Comparison of ENCODE assay signal across 8 cellular contexts in genomic region chr2:72825271-72826155, GRCh38. TPM values are rescaled to one million over a fixed set of nuclear protein-coding genes. Genes with fewer than 3 reads are reported as not detected.
DNase-seq lines count a peak whose midpoint lies in the region; ATAC-seq and TF ChIP-seq lines count a peak whose summit lies in the region.

Gene EXOC6B (minus strand): TSS chr2:72826033.

- CTCF ChIA-PET in activated CD8-positive, alpha-beta T cell treated with anti-CD3 and anti-CD28 coated beads, Interleukin-2, amount 10 ng/mL, durations not matched to agents 7 days and 5 days (lab: Charles Lee), result no interaction called here

- 1% methylated on average over 56 to 70 of the region's 70 CpGs for WGBS in lung, 2 donors

- peaks cover 61% of the 10 kb centered on the region for H3K4me1 Mint-ChIP-seq in activated CD8-positive, alpha-beta T cell treated with anti-CD3 and anti-CD28 coated beads, Interleukin-2, amount 10 ng/mL, durations not matched to agents 7 days and 5 days (ENCODE audit: low read depth)

- H3K27ac Mint-ChIP-seq in activated CD8-positive, alpha-beta T cell treated with anti-CD3 and anti-CD28 coated beads, Interleukin-2, amount 10 ng/mL, durations not matched to agents 7 days and 5 days, result peak within 1 kb of the TSS; percentile 86

- DNase-seq in NCI-H82 (lab: John Stamatoyannopoulos, UW), result peak; percentile 93
- DNase-seq in activated CD8-positive, alpha-beta T cell treated with anti-CD3 and anti-CD28 coated beads, Interleukin-2, amount 10 ng/mL, durations not matched to agents 7 days and 5 days, result peak; percentile 88
- peak; percentile 74 for DNase-seq in effector CD8-positive, alpha-beta T cell (lab: John Stamatoyannopoulos, UW)
- DNase-seq in lung (ENCODE audit: low spot score), result peak; percentile 93
- peak; percentile 75 to 91 (median 82) for DNase-seq in stimulated activated CD4-positive, alpha-beta T cell treated with anti-CD3 and anti-CD28 coated beads, TNF-alpha, amount 100 ng/mL, for 24 hours (ENCODE audit: low read depth in 3 of 3)

- ATAC-seq in GM19438 (IDR thresholded peaks at IDR 0.05; ENCODE audit: low read depth, unreplicated experiment) (peak; percentile 96), HG03571 (IDR thresholded peaks at IDR 0.05; ENCODE audit: unreplicated experiment) (peak; percentile 96), lung (ENCODE audit: insufficient read depth, low FRiP score) (peak; percentile 97)
- ATAC-seq in activated CD8-positive, alpha-beta T cell treated with anti-CD3 and anti-CD28 coated beads, Interleukin-2, amount 10 ng/mL, durations not matched to agents 7 days and 5 days, result peak; percentile 91

- H3K36me3 ChIP-seq in lung (ENCODE audit: control insufficient read depth in 2 of 2, insufficient read depth in 2 of 2, low read length in 2 of 2), result no peaks in the 10 kb centered on the region

- no peaks in the 10 kb centered on the region for H3K27me3 ChIP-seq in lung (ENCODE audit: control insufficient read depth, insufficient read depth)

- peak within 1 kb of the TSS; percentile 92 for H3K4me3 Mint-ChIP-seq in activated CD8-positive, alpha-beta T cell treated with anti-CD3 and anti-CD28 coated beads, Interleukin-2, amount 10 ng/mL, durations not matched to agents 7 days and 5 days

- TF ChIP-seq CTCF in C4-2B (conservative IDR thresholded peaks at IDR 0.05), result no peak
- no peak for TF ChIP-seq CTCF in lung (IDR thresholded peaks at IDR 0.05; ENCODE audit: control extremely low read depth, extremely low read depth)

- H3K9me3 ChIP-seq in lung (ENCODE audit: control insufficient read depth in 2 of 2, insufficient read depth in 1 of 2, low read length in 1 of 2), result peaks cover 0 to 2% of the 10 kb centered on the region in 2 donors

- H3K4me1 ChIP-seq in lung (ENCODE audit: control insufficient read depth in 2 of 2, insufficient read depth in 2 of 2, low read length in 2 of 2), result peaks cover 0 to 4% of the 10 kb centered on the region in 2 donors

- H3K27me3 Mint-ChIP-seq in activated CD8-positive, alpha-beta T cell treated with anti-CD3 and anti-CD28 coated beads, Interleukin-2, amount 10 ng/mL, durations not matched to agents 7 days and 5 days (ENCODE audit: low read depth), result no peaks in the 10 kb centered on the region

- no peaks in the 10 kb centered on the region for H3K9me3 Mint-ChIP-seq in activated CD8-positive, alpha-beta T cell treated with anti-CD3 and anti-CD28 coated beads, Interleukin-2, amount 10 ng/mL, durations not matched to agents 7 days and 5 days (ENCODE audit: insufficient read depth)

- H3K4me3 ChIP-seq in lung, result peak within 1 kb of the TSS; percentile 73

- H3K27ac ChIP-seq in C4-2B (peak within 1 kb of the TSS; percentile 66), lung (ENCODE audit: low read depth in 1 of 2, low read length in 1 of 2) (peak within 1 kb of the TSS; percentile 81 to 90)

- POLR2A ChIA-PET in activated CD8-positive, alpha-beta T cell treated with anti-CD3 and anti-CD28 coated beads, Interleukin-2, amount 10 ng/mL, durations not matched to agents 7 days and 5 days (lab: Charles Lee), result no interaction called here

- peaks cover 11% of the 10 kb centered on the region for H3K36me3 Mint-ChIP-seq in activated CD8-positive, alpha-beta T cell treated with anti-CD3 and anti-CD28 coated beads, Interleukin-2, amount 10 ng/mL, durations not matched to agents 7 days and 5 days (ENCODE audit: low read depth)

RNA-seq across cellular contexts. Expression of gene EXOC6B, which starts in this region (rescaled TPM):
- total RNA-seq in activated CD8-positive, alpha-beta T cell treated with anti-CD3 and anti-CD28 coated beads, Interleukin-2, amount 10 ng/mL, durations not matched to agents 7 days and 5 days, result 10 to 100 TPM; 17.8 to 18.8 TPM
- 10 to 100 TPM; 20.9 to 46.0 TPM for total RNA-seq in lung
- 1 to 10 TPM; 3.3 to 4.4 TPM for polyA plus RNA-seq in lung

Comparison
In these comparisons a context has a peak if more than half of its experiments do, and no peak if none do; other contexts are left out.
1. Peak in every context shown above with its lines: DNase-seq, ATAC-seq, H3K4me3 ChIP-seq and H3K27ac ChIP-seq.